8 cellular contexts compared by ENCODE assay signal in genomic region chr20:8454137-8454712, GRCh38.
DNase-seq lines count a peak whose midpoint lies in the region; ATAC-seq and TF ChIP-seq lines count a peak whose summit lies in the region.

No MANE protein-coding gene starts in this region.

- H3K27ac Mint-ChIP-seq in stimulated activated effector memory CD8-positive, alpha-beta T cell treated with anti-CD3 and anti-CD28 coated beads, Interleukin-12 subunit alpha, Interleukin-12 subunit beta, amount 100 ng/mL, for 72 hours, result no peak overlapping the region
- H3K27ac Mint-ChIP-seq in T-cell, result no peak overlapping the region

- POLR2A ChIA-PET in RWPE1 (lab: Yijun Ruan, JAX; ENCODE audit: low non-redundant PET), result no interaction called here
- POLR2A ChIA-PET in T-cell (lab: Charles Lee), result no interaction called here

- no peak overlapping the region for H3K27ac ChIP-seq in RWPE1

- H3K36me3 Mint-ChIP-seq in stimulated activated effector memory CD8-positive, alpha-beta T cell treated with anti-CD3 and anti-CD28 coated beads, Interleukin-12 subunit alpha, Interleukin-12 subunit beta, amount 100 ng/mL, for 72 hours, result no peaks in the 10 kb centered on the region
- H3K36me3 Mint-ChIP-seq in T-cell, result peaks cover 4% of the 10 kb centered on the region

- no peak overlapping the region for H3K4me3 Mint-ChIP-seq in stimulated activated effector memory CD8-positive, alpha-beta T cell treated with anti-CD3 and anti-CD28 coated beads, Interleukin-12 subunit alpha, Interleukin-12 subunit beta, amount 100 ng/mL, for 72 hours
- no peak overlapping the region for H3K4me3 Mint-ChIP-seq in T-cell

- DNase-seq in stimulated activated CD4-positive, alpha-beta T cell treated with anti-CD3 and anti-CD28 coated beads, Interleukin-15, amount 100 ng/mL, for 24 hours, result peak; percentile 24
- DNase-seq in stimulated activated CD4-positive, alpha-beta T cell treated with anti-CD3 and anti-CD28 coated beads, Interleukin-4, amount 100 ng/mL, for 4 hours, result no peak
- peak; percentile 55 for DNase-seq in RWPE1 (ENCODE audit: low spot score)
- DNase-seq in fibroblast of peridontal ligament (ENCODE audit: extremely low read depth), result peak; percentile 95
- no peak for DNase-seq in stimulated activated effector memory CD8-positive, alpha-beta T cell treated with anti-CD3 and anti-CD28 coated beads, Interleukin-12 subunit alpha, Interleukin-12 subunit beta, amount 100 ng/mL, for 72 hours (ENCODE audit: low spot score in 2 of 2)
- no peak for DNase-seq in NCI-H1436 (lab: John Stamatoyannopoulos, UW)
- no peak for DNase-seq in T-cell

- no peaks in the 10 kb centered on the region for H3K9me3 Mint-ChIP-seq in stimulated activated effector memory CD8-positive, alpha-beta T cell treated with anti-CD3 and anti-CD28 coated beads, Interleukin-12 subunit alpha, Interleukin-12 subunit beta, amount 100 ng/mL, for 72 hours
- H3K9me3 Mint-ChIP-seq in T-cell, result no peaks in the 10 kb centered on the region

- ATAC-seq in HG03066 (IDR thresholded peaks at IDR 0.05; ENCODE audit: low read depth, unreplicated experiment) (peak; percentile 70), T-cell (replicated peaks in 1 of 4) (no peak)
- ATAC-seq in stimulated activated effector memory CD8-positive, alpha-beta T cell treated with anti-CD3 and anti-CD28 coated beads, Interleukin-12 subunit alpha, Interleukin-12 subunit beta, amount 100 ng/mL, for 72 hours, result peak; percentile 98

- H3K4me1 Mint-ChIP-seq in stimulated activated effector memory CD8-positive, alpha-beta T cell treated with anti-CD3 and anti-CD28 coated beads, Interleukin-12 subunit alpha, Interleukin-12 subunit beta, amount 100 ng/mL, for 72 hours, result peaks cover 41% of the 10 kb centered on the region
- H3K4me1 Mint-ChIP-seq in T-cell, result peaks cover 0 to 2% (median 0%) of the 10 kb centered on the region in 3 donors

- CTCF ChIA-PET in RWPE1 (lab: Yijun Ruan, JAX) (interaction anchor here (0.7 kb wide), 1 partner anchor 313 kb away, joined by 3 read pairs; no protein-coding TSS in a partner anchor), T-cell (lab: Charles Lee) (interaction anchor here in 1 of 2 donors (0.6 kb wide), 1 partner anchor 1632 kb away, joined by 4 read pairs; no protein-coding TSS in a partner anchor)

- no peak; the same call in 1 of the 2 replicates for TF ChIP-seq CTCF in RWPE1 (conservative IDR thresholded peaks at IDR 0.05; ENCODE audit: low read depth)

- no peaks in the 10 kb centered on the region for H3K27me3 Mint-ChIP-seq in T-cell

Comparison
In these comparisons a context has a peak if more than half of its experiments do, and no peak if none do; other contexts are left out.
1. DNase-seq: peak in stimulated activated CD4-positive, alpha-beta T cell treated with anti-CD3 and anti-CD28 coated beads, Interleukin-15, amount 100 ng/mL, for 24 hours (single experiment), RWPE1 (single experiment) and fibroblast of peridontal ligament (single experiment); none in stimulated activated CD4-positive, alpha-beta T cell treated with anti-CD3 and anti-CD28 coated beads, Interleukin-4, amount 100 ng/mL, for 4 hours (0 of 2), stimulated activated effector memory CD8-positive, alpha-beta T cell treated with anti-CD3 and anti-CD28 coated beads, Interleukin-12 subunit alpha, Interleukin-12 subunit beta, amount 100 ng/mL, for 72 hours (0 of 2), NCI-H1436 (single experiment) and T-cell (0 of 34).
2. ATAC-seq: peak in HG03066 (single experiment) and stimulated activated effector memory CD8-positive, alpha-beta T cell treated with anti-CD3 and anti-CD28 coated beads, Interleukin-12 subunit alpha, Interleukin-12 subunit beta, amount 100 ng/mL, for 72 hours (single experiment); none in T-cell (0 of 4).